24 cellular contexts compared by ENCODE assay signal in the genomic region with DNA sequence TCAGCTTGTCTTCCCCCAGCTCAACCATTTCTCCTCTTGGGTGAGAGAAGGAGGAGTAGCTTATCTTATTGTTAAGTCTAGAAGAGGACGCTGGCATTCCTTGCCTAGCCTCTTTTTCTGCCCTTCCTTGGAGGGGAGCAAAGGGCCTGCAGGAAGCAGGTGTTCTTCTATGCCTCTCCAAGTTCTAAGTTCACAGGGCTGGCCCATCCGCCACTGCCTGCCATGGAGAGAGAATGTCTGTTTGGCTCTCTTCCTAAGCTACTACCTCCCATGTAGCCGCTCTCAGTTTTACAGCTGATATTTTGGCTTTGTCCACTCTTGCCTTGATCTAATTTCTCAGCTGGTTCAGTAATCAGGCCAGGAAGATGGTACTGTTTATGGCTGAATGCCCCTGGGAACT.
"Had no signal": no experiment of that assay in that cellular context is flagged by ENCODE, and none has a peak within 500 bp of the region (broad histone marks: within the 10 kb centered on the region; RNA-seq: fewer than 3 reads in every experiment).

No MANE protein-coding gene starts in this region.

- H3K36me3 ChIP-seq: left lung, pancreas, spleen, suprapubic skin, thoracic aorta, tibial artery, upper lobe of right lung had no signal

- DNase-seq: hippocampal formation; kidney glomerular epithelial cell; left cardiac atrium; left lung; mesendoderm; naive thymus-derived CD4-positive, alpha-beta T cell; nucleus accumbens; pancreas; posterior cingulate gyrus; psoas muscle; right cardiac atrium; spleen; stimulated activated CD4-positive, alpha-beta T cell treated with anti-CD3 and anti-CD28 coated beads, Interleukin-4, amount 100 ng/mL, for 24 hours; stimulated activated naive CD4-positive, alpha-beta T cell; tibial artery; trophoblast cell; upper lobe of right lung had no signal

- ATAC-seq: left cardiac atrium; left lung; naive thymus-derived CD4-positive, alpha-beta T cell; natural killer cell treated with Interleukin-12 subunit alpha and Interleukin-12 subunit beta and Interleukin-15 and Interleukin-18, amount 100 ng/mL, for 72 hours; pancreas; psoas muscle; right cardiac atrium; sciatic nerve; stimulated activated effector memory CD8-positive, alpha-beta T cell treated with anti-CD3 and anti-CD28 coated beads, Interleukin-12 subunit alpha, Interleukin-12 subunit beta, amount 100 ng/mL, for 72 hours; upper lobe of right lung had no signal

- H3K27ac ChIP-seq: left lung, pancreas, psoas muscle, skin epidermis, spleen, suprapubic skin, tibial artery, upper lobe of right lung had no signal

- H3K27me3 ChIP-seq: left lung, pancreas, upper lobe of right lung had no signal

- H3K9me3 ChIP-seq: left lung, pancreas, psoas muscle, spleen, suprapubic skin, thoracic aorta, tibial artery, upper lobe of right lung had no signal

- H3K4me3 ChIP-seq: left lung, lung, pancreas, psoas muscle, skin epidermis, spleen, suprapubic skin, thoracic aorta, tibial artery, upper lobe of right lung had no signal

- H3K4me1 ChIP-seq: left lung, pancreas, psoas muscle, spleen, suprapubic skin, tibial artery, upper lobe of right lung had no signal
